ENCODE assay signal across 1 cellular context in genomic region chr15:101250931-101251829, GRCh38.
TF ChIP-seq lines count a peak whose summit lies in the region.

No MANE protein-coding gene starts in this region.

TF ChIP-seq in HepG2, 621 proteins besides CTCF, POLR2A, EP300 and RAD21 (continued from another document):
- TF ChIP-seq ZNF768 (CRISPR knock-in tag; IDR thresholded peaks at IDR 0.05) (peak; percentile 27; the same call in 1 of the 2 replicates), SAP130 (CRISPR knock-in tag; IDR thresholded peaks at IDR 0.05; ENCODE audit: low read depth) (peak; percentile 4; the same call in 1 of the 2 replicates), GABPB1 (CRISPR knock-in tag; IDR thresholded peaks at IDR 0.05) (peak; percentile 55; the same call in 1 of the 2 replicates), ARNT2 (CRISPR knock-in tag; IDR thresholded peaks at IDR 0.05; ENCODE audit: low read depth) (peak; percentile 8; the same call in 1 of the 2 replicates), ZFX (CRISPR knock-in tag; IDR thresholded peaks at IDR 0.05; ENCODE audit: low read depth) (peak; percentile 18; the same call in 1 of the 2 replicates), HNRNPK (IDR thresholded peaks at IDR 0.05; ENCODE audit: low read depth, low read length, poor library complexity, severe bottlenecking) (no peak), ZFY (CRISPR knock-in tag; IDR thresholded peaks at IDR 0.05) (peak; percentile 40; the same call in 1 of the 2 replicates), AGO2 (optimal IDR thresholded peaks at IDR 0.05; ENCODE audit: low read depth, low read length) (peak; percentile 62), PHF8 (CRISPR knock-in tag; IDR thresholded peaks at IDR 0.05) (peak; percentile 30; the same call in 1 of the 2 replicates), RBFOX2 (IDR thresholded peaks at IDR 0.05; ENCODE audit: low read depth, low read length) (0 out of 2 replicates have a peak, but pooled peaks have one; percentile 33), MLXIP (CRISPR knock-in tag; IDR thresholded peaks at IDR 0.05; ENCODE audit: borderline replicate concordance) (no peak), HNRNPLL (IDR thresholded peaks at IDR 0.05; ENCODE audit: low read depth, low read length, poor library complexity, severe bottlenecking) (peak; percentile 48), STAT5B (CRISPR knock-in tag; IDR thresholded peaks at IDR 0.05) (no peak), ZNF687 (CRISPR knock-in tag; IDR thresholded peaks at IDR 0.05) (peak; percentile 67), YY1 (IDR thresholded peaks at IDR 0.05; ENCODE audit: insufficient read depth, insufficient replicate concordance, low read depth, low read length) (peak; percentile 14), GABPA (IDR thresholded peaks at IDR 0.05; ENCODE audit: low read depth, low read length) (no peak), GABPA (CRISPR knock-in tag; IDR thresholded peaks at IDR 0.05; ENCODE audit: low read depth) (peak; percentile 33; the same call in 1 of the 2 replicates), HNRNPH1 (optimal IDR thresholded peaks at IDR 0.05; ENCODE audit: low read depth, low read length) (no peak), IRX3 (CRISPR knock-in tag; IDR thresholded peaks at IDR 0.05; ENCODE audit: borderline replicate concordance, low read depth) (peak; percentile 21; the same call in 1 of the 2 replicates), ZNF503 (CRISPR knock-in tag; IDR thresholded peaks at IDR 0.05) (no peak), TBX3 (IDR thresholded peaks at IDR 0.05; ENCODE audit: borderline replicate concordance) (no peak)
- TF ChIP-seq, protein P1, sequence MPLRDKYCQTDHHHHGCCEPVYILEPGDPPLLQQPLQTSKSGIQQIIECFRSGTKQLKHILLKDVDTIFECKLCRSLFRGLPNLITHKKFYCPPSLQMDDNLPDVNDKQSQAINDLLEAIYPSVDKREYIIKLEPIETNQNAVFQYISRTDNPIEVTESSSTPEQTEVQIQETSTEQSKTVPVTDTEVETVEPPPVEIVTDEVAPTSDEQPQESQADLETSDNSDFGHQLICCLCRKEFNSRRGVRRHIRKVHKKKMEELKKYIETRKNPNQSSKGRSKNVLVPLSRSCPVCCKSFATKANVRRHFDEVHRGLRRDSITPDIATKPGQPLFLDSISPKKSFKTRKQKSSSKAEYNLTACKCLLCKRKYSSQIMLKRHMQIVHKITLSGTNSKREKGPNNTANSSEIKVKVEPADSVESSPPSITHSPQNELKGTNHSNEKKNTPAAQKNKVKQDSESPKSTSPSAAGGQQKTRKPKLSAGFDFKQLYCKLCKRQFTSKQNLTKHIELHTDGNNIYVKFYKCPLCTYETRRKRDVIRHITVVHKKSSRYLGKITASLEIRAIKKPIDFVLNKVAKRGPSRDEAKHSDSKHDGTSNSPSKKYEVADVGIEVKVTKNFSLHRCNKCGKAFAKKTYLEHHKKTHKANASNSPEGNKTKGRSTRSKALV (CRISPR knock-in tag; IDR thresholded peaks at IDR 0.05) = 0 out of 2 replicates have a peak, but pooled peaks have one; percentile 47
- TF ChIP-seq, protein P2, sequence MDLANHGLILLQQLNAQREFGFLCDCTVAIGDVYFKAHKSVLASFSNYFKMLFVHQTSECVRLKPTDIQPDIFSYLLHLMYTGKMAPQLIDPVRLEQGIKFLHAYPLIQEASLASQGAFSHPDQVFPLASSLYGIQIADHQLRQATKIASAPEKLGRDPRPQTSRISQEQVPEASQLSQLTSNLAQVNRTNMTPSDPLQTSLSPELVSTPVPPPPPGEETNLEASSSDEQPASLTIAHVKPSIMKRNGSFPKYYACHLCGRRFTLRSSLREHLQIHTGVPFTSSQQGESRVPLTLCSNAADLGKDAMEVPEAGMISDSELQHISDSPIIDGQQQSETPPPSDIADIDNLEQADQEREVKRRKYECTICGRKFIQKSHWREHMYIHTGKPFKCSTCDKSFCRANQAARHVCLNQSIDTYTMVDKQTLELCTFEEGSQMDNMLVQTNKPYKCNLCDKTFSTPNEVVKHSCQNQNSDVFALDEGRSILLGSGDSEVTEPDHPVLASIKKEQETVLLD (CRISPR knock-in tag; IDR thresholded peaks at IDR 0.05; ENCODE audit: low read depth) = peak; percentile 36; the same call in 1 of the 2 replicates
- TF ChIP-seq, protein P3, sequence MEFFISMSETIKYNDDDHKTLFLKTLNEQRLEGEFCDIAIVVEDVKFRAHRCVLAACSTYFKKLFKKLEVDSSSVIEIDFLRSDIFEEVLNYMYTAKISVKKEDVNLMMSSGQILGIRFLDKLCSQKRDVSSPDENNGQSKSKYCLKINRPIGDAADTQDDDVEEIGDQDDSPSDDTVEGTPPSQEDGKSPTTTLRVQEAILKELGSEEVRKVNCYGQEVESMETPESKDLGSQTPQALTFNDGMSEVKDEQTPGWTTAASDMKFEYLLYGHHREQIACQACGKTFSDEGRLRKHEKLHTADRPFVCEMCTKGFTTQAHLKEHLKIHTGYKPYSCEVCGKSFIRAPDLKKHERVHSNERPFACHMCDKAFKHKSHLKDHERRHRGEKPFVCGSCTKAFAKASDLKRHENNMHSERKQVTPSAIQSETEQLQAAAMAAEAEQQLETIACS (CRISPR knock-in tag; IDR thresholded peaks at IDR 0.05) = 0 out of 2 replicates have a peak, but pooled peaks have one; percentile 15
- TF ChIP-seq, protein P4, sequence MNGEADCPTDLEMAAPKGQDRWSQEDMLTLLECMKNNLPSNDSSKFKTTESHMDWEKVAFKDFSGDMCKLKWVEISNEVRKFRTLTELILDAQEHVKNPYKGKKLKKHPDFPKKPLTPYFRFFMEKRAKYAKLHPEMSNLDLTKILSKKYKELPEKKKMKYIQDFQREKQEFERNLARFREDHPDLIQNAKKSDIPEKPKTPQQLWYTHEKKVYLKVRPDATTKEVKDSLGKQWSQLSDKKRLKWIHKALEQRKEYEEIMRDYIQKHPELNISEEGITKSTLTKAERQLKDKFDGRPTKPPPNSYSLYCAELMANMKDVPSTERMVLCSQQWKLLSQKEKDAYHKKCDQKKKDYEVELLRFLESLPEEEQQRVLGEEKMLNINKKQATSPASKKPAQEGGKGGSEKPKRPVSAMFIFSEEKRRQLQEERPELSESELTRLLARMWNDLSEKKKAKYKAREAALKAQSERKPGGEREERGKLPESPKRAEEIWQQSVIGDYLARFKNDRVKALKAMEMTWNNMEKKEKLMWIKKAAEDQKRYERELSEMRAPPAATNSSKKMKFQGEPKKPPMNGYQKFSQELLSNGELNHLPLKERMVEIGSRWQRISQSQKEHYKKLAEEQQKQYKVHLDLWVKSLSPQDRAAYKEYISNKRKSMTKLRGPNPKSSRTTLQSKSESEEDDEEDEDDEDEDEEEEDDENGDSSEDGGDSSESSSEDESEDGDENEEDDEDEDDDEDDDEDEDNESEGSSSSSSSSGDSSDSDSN (CRISPR knock-in tag; IDR thresholded peaks at IDR 0.05) = peak; percentile 62; the same call in 1 of the 2 replicates
